ENCODE assay signal across 10 cellular contexts in the genomic region with DNA sequence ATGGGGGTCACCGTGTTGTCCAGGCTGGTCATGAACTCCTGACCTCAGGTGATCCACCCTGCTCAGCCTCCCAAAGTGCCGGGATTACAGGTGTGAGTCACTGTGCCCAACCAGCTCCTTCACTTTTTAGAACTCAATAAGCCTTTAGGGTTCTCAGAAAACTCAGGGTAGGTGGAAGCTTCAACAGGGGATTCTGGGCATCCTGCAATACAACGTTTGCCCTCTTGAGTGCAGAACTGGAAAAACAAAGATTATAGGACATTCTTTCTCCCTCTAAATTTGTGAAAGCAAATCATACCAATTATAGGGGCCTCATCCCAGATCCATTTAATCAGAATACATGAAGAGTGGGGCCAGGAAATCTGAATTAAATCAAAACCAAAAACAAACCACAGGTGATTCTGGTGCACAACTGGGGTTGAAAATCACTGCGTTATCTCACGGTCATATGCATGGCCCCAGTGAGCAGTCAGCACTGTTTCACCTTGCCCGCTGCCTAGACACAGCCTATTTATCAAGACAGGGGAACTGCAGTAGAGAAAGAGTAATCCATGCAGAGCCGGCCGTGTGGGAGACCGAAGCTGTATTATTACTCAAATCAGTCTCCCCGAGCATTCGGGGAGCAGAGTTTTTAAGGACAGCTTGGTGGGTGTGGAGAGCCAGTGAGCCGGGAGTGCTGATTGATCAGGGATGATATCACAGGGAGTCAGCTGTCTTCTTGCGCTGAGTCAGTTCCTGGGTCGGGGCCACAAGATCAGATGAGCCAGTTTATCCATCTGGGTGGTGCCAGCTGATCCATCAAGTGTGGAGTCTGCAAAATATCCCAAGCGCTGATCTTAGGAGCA. TPM values are rescaled to one million over a fixed set of nuclear protein-coding genes. Genes with fewer than 3 reads are reported as not detected.
DNase-seq lines count a peak whose midpoint lies in the region; ATAC-seq and TF ChIP-seq lines count a peak whose summit lies in the region.
"Had no signal": no experiment of that assay in that cellular context is flagged by ENCODE, and none has a peak within 500 bp of the region (broad histone marks: within the 10 kb centered on the region; RNA-seq: fewer than 3 reads in every experiment).

No MANE protein-coding gene starts in this region.

- no peak overlapping the region for H3K27ac Mint-ChIP-seq in activated CD8-positive, alpha-beta T cell treated with anti-CD3 and anti-CD28 coated beads, Interleukin-2, amount 10 ng/mL, durations not matched to agents 7 days and 5 days

- DNase-seq in EL (peak; percentile 86), RKO (ENCODE audit: low spot score) (peak; percentile 84), esophagus squamous epithelium (lab: John Stamatoyannopoulos, UW) (no peak), posterior vena cava (ENCODE audit: low spot score) (peak; percentile 82), SIG-M5 (lab: John Stamatoyannopoulos, UW) (no peak)
- no peak for DNase-seq in activated CD8-positive, alpha-beta T cell treated with anti-CD3 and anti-CD28 coated beads, Interleukin-2, amount 10 ng/mL, durations not matched to agents 7 days and 5 days
- DNase-seq: activated effector memory CD4-positive, alpha-beta T cell treated with Interleukin-2 at 50 U/mL for 16 hours had no signal

- H3K36me3 Mint-ChIP-seq in activated CD8-positive, alpha-beta T cell treated with anti-CD3 and anti-CD28 coated beads, Interleukin-2, amount 10 ng/mL, durations not matched to agents 7 days and 5 days (ENCODE audit: low read depth) = no peaks in the 10 kb centered on the region

- intact Hi-C loops in esophagus squamous epithelium (cut with DNase I) (no loop called here), posterior vena cava (cut with DNase I) (loop anchor here in 1 of 2 donors (10.0 kb wide), 1 partner anchor 50 kb away; no protein-coding TSS in a partner anchor)

- peak overlapping the region; percentile 39 to 81 (median 66) for H3K27ac ChIP-seq in esophagus squamous epithelium
- H3K27ac ChIP-seq: VCaP had no signal

- H3K27me3 Mint-ChIP-seq in activated CD8-positive, alpha-beta T cell treated with anti-CD3 and anti-CD28 coated beads, Interleukin-2, amount 10 ng/mL, durations not matched to agents 7 days and 5 days (ENCODE audit: low read depth) = peaks cover 30% of the 10 kb centered on the region

- H3K4me1 Mint-ChIP-seq in activated CD8-positive, alpha-beta T cell treated with anti-CD3 and anti-CD28 coated beads, Interleukin-2, amount 10 ng/mL, durations not matched to agents 7 days and 5 days (ENCODE audit: low read depth) = peaks cover 2% of the 10 kb centered on the region

- no peak for ATAC-seq in activated CD8-positive, alpha-beta T cell treated with anti-CD3 and anti-CD28 coated beads, Interleukin-2, amount 10 ng/mL, durations not matched to agents 7 days and 5 days
- ATAC-seq in HG03460 (IDR thresholded peaks at IDR 0.05; ENCODE audit: unreplicated experiment) = no peak
- ATAC-seq in GM21619 (IDR thresholded peaks at IDR 0.05; ENCODE audit: unreplicated experiment) = no peak

- H3K4me3 Mint-ChIP-seq in activated CD8-positive, alpha-beta T cell treated with anti-CD3 and anti-CD28 coated beads, Interleukin-2, amount 10 ng/mL, durations not matched to agents 7 days and 5 days = no peak overlapping the region

- CTCF ChIA-PET in activated CD8-positive, alpha-beta T cell treated with anti-CD3 and anti-CD28 coated beads, Interleukin-2, amount 10 ng/mL, durations not matched to agents 7 days and 5 days (lab: Charles Lee) = interaction anchor here (1.2 to 6.7 kb wide), 7 partner anchors 19 to 241 kb away, joined by 4 to 62 read pairs (median 7); no protein-coding TSS in a partner anchor

- no peaks in the 10 kb centered on the region for H3K36me3 ChIP-seq in esophagus squamous epithelium

- H3K9me3 Mint-ChIP-seq in activated CD8-positive, alpha-beta T cell treated with anti-CD3 and anti-CD28 coated beads, Interleukin-2, amount 10 ng/mL, durations not matched to agents 7 days and 5 days (ENCODE audit: insufficient read depth) = no peaks in the 10 kb centered on the region

- peaks cover 12 to 51% (median 21%) of the 10 kb centered on the region in 3 donors for H3K4me1 ChIP-seq in esophagus squamous epithelium

- peak in 1 of 6 experiments; percentile 41 for TF ChIP-seq CTCF in esophagus squamous epithelium (IDR thresholded peaks at IDR 0.05)

- 53 to 59% methylated on average over 7 to 12 of the region's 15 CpGs for WGBS in esophagus squamous epithelium, 2 donors

- no peak overlapping the region for H3K4me3 ChIP-seq in esophagus squamous epithelium

- H3K27me3 ChIP-seq in esophagus squamous epithelium = peaks cover 0 to 19% (median 0%) of the 10 kb centered on the region in 4 donors

- POLR2A ChIA-PET in activated CD8-positive, alpha-beta T cell treated with anti-CD3 and anti-CD28 coated beads, Interleukin-2, amount 10 ng/mL, durations not matched to agents 7 days and 5 days (lab: Charles Lee) = interaction anchor here (0.9 kb wide), 1 partner anchor 9 kb away, joined by 3 read pairs; no protein-coding TSS in a partner anchor

- H3K9me3 ChIP-seq in esophagus squamous epithelium = no peaks in the 10 kb centered on the region

- TF ChIP-seq POLR2A in esophagus squamous epithelium (IDR thresholded peaks at IDR 0.05) = no peak

RNA-seq across cellular contexts. Expression of a gene that starts 58.4 kb away (rescaled TPM):
- total RNA-seq in esophagus squamous epithelium (10 to 100 TPM in 1 of 4 donors, 1 to 10 TPM in 3; 4.7 to 11.9 (median 7.6) TPM), posterior vena cava (1 to 10 TPM; 9.2 to 9.4 TPM)
- total RNA-seq in activated CD8-positive, alpha-beta T cell treated with anti-CD3 and anti-CD28 coated beads, Interleukin-2, amount 10 ng/mL, durations not matched to agents 7 days and 5 days = 1 to 10 TPM; 9.1 to 9.9 TPM

Comparison
In these comparisons a context has a peak if more than half of its experiments do, and no peak if none do; other contexts are left out.
1. DNase-seq: peak in EL (single experiment), RKO (single experiment) and posterior vena cava (single experiment); none in esophagus squamous epithelium (single experiment), SIG-M5 (single experiment) and activated CD8-positive, alpha-beta T cell treated with anti-CD3 and anti-CD28 coated beads, Interleukin-2, amount 10 ng/mL, durations not matched to agents 7 days and 5 days (single experiment).